ENCODE assay signal across 14 cellular contexts in genomic region chr11:130249371-130249770, GRCh38.
DNase-seq lines count a peak whose midpoint lies in the region; ATAC-seq and TF ChIP-seq lines count a peak whose summit lies in the region.
"Had no signal": no experiment of that assay in that cellular context is flagged by ENCODE, and none has a peak within 500 bp of the region (broad histone marks: within the 10 kb centered on the region; RNA-seq: fewer than 3 reads in every experiment).

No MANE protein-coding gene starts in this region.

- H3K4me3 ChIP-seq in neuronal stem cell (ENCODE audit: low read length in 2 of 2) (no peak overlapping the region), Karpas-422 (ENCODE audit: low read length) (no peak overlapping the region)
- H3K4me3 ChIP-seq: HAP-1 had no signal

- peaks cover 74% of the 10 kb centered on the region for H3K79me2 ChIP-seq in Karpas-422 (ENCODE audit: low read length)

- H3K4ac ChIP-seq in neuronal stem cell (ENCODE audit: low read length), result no peak overlapping the region

- H3K9me2 ChIP-seq in Karpas-422 (replicated peaks; ENCODE audit: insufficient read depth, low read length), result no peaks in the 10 kb centered on the region

- no peaks in the 10 kb centered on the region for H3K27me3 ChIP-seq in neuronal stem cell (ENCODE audit: control insufficient read depth in 3 of 3, insufficient read depth in 3 of 3, low read depth in 1 of 3, low read length in 3 of 3)
- H3K27me3 ChIP-seq in Karpas-422 (ENCODE audit: low read length), result no peaks in the 10 kb centered on the region

- H3K79me1 ChIP-seq in neuronal stem cell (ENCODE audit: low read depth, low read length), result no peaks in the 10 kb centered on the region

- H3K27ac ChIP-seq in neuronal stem cell (replicated peaks; ENCODE audit: low read length), result no peak overlapping the region
- no peak overlapping the region for H3K27ac ChIP-seq in Karpas-422 (ENCODE audit: low read length)

- no peak overlapping the region for H2BK12ac ChIP-seq in neuronal stem cell (ENCODE audit: low read length)

- no peaks in the 10 kb centered on the region for H3K27me3 Mint-ChIP-seq in central memory CD8-positive, alpha-beta T cell
- H3K27me3 Mint-ChIP-seq: CD4-positive, alpha-beta memory T cell had no signal

- H3K9me3 ChIP-seq in neuronal stem cell (replicated peaks in 1 of 2; ENCODE audit: control insufficient read depth in 2 of 2, insufficient read depth in 1 of 2, low read depth in 1 of 2, low read length in 2 of 2) (no peaks in the 10 kb centered on the region), Karpas-422 (ENCODE audit: low read length) (no peaks in the 10 kb centered on the region)
- H3K9me3 ChIP-seq: Caco-2, HAP-1 had no signal

- H3K18ac ChIP-seq in neuronal stem cell (ENCODE audit: low read length), result no peak overlapping the region

- no peak overlapping the region for H3K23ac ChIP-seq in neuronal stem cell (ENCODE audit: low read depth, low read length, poor library complexity)

- H3K4me1 Mint-ChIP-seq in central memory CD8-positive, alpha-beta T cell, result peaks cover 49% of the 10 kb centered on the region

- H4K91ac ChIP-seq in neuronal stem cell (ENCODE audit: low read depth, low read length, poor library complexity), result no peak overlapping the region

- H3K27ac Mint-ChIP-seq in central memory CD8-positive, alpha-beta T cell (ENCODE audit: low read depth), result peak overlapping the region; percentile 45

- no peak overlapping the region for H3K14ac ChIP-seq in neuronal stem cell (ENCODE audit: low read length)

- H2AFZ ChIP-seq in neuronal stem cell (ENCODE audit: low read length) (no peak overlapping the region), Karpas-422 (ENCODE audit: low read length) (no peak overlapping the region)

- no peak overlapping the region for H3K9ac ChIP-seq in neuronal stem cell (ENCODE audit: low read depth, low read length, poor library complexity)
- H3K9ac ChIP-seq in Karpas-422 (ENCODE audit: low read length), result no peak overlapping the region

- H3K4me1 ChIP-seq in neuronal stem cell (ENCODE audit: control insufficient read depth in 2 of 2, insufficient read depth in 1 of 2, low read depth in 1 of 2, low read length in 2 of 2) (no peaks in the 10 kb centered on the region), Karpas-422 (ENCODE audit: low read length) (peaks cover 8% of the 10 kb centered on the region; the same call in 1 of the 2 replicates)
- H3K4me1 ChIP-seq: Caco-2, HAP-1 had no signal

- ATAC-seq in GM19463 (IDR thresholded peaks at IDR 0.05; ENCODE audit: unreplicated experiment), result peak; percentile 83
- ATAC-seq in central memory CD8-positive, alpha-beta T cell (replicated peaks; ENCODE audit: extremely low read depth, poor library complexity, severe bottlenecking), result no peak
- no peak for ATAC-seq in SK-N-SH treated with all-trans-retinoic acid at 6 μM for 48 hours

- no CpG with 5 or more reads among the region's 5 CpGs for whole genome bisulfite sequencing in neuronal stem cell (ENCODE audit: extremely low coverage in 2 of 2, insufficient read length in 2 of 2, insufficient replicate concordance in 1 of 2), 2 donors

- H3K9me3 Mint-ChIP-seq in central memory CD8-positive, alpha-beta T cell, result peaks cover 15% of the 10 kb centered on the region

- no peak overlapping the region for H2BK5ac ChIP-seq in neuronal stem cell (ENCODE audit: low read length)

- H4K8ac ChIP-seq in neuronal stem cell (ENCODE audit: low read depth, low read length), result peak overlapping the region; percentile 6

- H2BK15ac ChIP-seq in neuronal stem cell (ENCODE audit: low read length), result no peak overlapping the region

- H4K20me1 ChIP-seq in Karpas-422 (ENCODE audit: insufficient read depth, low read depth, low read length), result no peaks in the 10 kb centered on the region

- no peak overlapping the region for H3K4me3 Mint-ChIP-seq in central memory CD8-positive, alpha-beta T cell
- H3K4me3 Mint-ChIP-seq: CD4-positive, alpha-beta memory T cell had no signal

- H3K4me2 ChIP-seq in neuronal stem cell (ENCODE audit: insufficient read depth, low read length, poor library complexity, severe bottlenecking), result no peak overlapping the region
- no peak overlapping the region for H3K4me2 ChIP-seq in Karpas-422 (ENCODE audit: low read depth, low read length, poor library complexity, severe bottlenecking)

- no peak overlapping the region for H2AK5ac ChIP-seq in neuronal stem cell (ENCODE audit: low read depth, low read length)

- DNase-seq in NAMALWA (ENCODE audit: low spot score) (peak; percentile 64), neuronal stem cell (ENCODE audit: low spot score) (no peak), NCI-H187 treated with DMSO at 0.1 percent for 48 hours (lab: John Stamatoyannopoulos, UW) (no peak), Karpas-422 (no peak)
- DNase-seq in central memory CD8-positive, alpha-beta T cell (ENCODE audit: low spot score in 2 of 2), result no peak
- DNase-seq: C1 segment of cervical spinal cord; Caco-2; CD4-positive, alpha-beta memory T cell; DMS153; DND-41; GOT3 had no signal

- H3K36me3 Mint-ChIP-seq in central memory CD8-positive, alpha-beta T cell (ENCODE audit: insufficient read depth), result peaks cover 8% of the 10 kb centered on the region

- H2BK120ac ChIP-seq in neuronal stem cell (ENCODE audit: low read depth, low read length), result no peak overlapping the region

- H3K36me3 ChIP-seq in neuronal stem cell (replicated peaks in 1 of 2; ENCODE audit: control insufficient read depth in 2 of 2, insufficient read depth in 2 of 2, low read length in 2 of 2) (no peaks in the 10 kb centered on the region), Karpas-422 (ENCODE audit: insufficient read depth, low read length) (no peaks in the 10 kb centered on the region)
- H3K36me3 ChIP-seq: HAP-1 had no signal

TF ChIP-seq in SK-N-SH treated with all-trans-retinoic acid at 6 μM for 48 hours, 23 proteins besides CTCF, POLR2A, EP300 and RAD21:
- TF ChIP-seq CSRNP3 (CRISPR knock-in tag; IDR thresholded peaks at IDR 0.05) (no peak), PPARA (CRISPR knock-in tag; IDR thresholded peaks at IDR 0.05; ENCODE audit: borderline replicate concordance) (no peak), ZFP3 (CRISPR knock-in tag; IDR thresholded peaks at IDR 0.05) (no peak), TCF4 (CRISPR knock-in tag; IDR thresholded peaks at IDR 0.05; ENCODE audit: borderline replicate concordance) (no peak), ZFP30 (CRISPR knock-in tag; IDR thresholded peaks at IDR 0.05) (no peak), ZNF70 (CRISPR knock-in tag; IDR thresholded peaks at IDR 0.05) (no peak)
- TF ChIP-seq, protein P1, sequence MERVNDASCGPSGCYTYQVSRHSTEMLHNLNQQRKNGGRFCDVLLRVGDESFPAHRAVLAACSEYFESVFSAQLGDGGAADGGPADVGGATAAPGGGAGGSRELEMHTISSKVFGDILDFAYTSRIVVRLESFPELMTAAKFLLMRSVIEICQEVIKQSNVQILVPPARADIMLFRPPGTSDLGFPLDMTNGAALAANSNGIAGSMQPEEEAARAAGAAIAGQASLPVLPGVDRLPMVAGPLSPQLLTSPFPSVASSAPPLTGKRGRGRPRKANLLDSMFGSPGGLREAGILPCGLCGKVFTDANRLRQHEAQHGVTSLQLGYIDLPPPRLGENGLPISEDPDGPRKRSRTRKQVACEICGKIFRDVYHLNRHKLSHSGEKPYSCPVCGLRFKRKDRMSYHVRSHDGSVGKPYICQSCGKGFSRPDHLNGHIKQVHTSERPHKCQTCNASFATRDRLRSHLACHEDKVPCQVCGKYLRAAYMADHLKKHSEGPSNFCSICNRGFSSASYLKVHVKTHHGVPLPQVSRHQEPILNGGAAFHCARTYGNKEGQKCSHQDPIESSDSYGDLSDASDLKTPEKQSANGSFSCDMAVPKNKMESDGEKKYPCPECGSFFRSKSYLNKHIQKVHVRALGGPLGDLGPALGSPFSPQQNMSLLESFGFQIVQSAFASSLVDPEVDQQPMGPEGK (CRISPR knock-in tag; IDR thresholded peaks at IDR 0.05; ENCODE audit: borderline replicate concordance), result no peak
